ENCODE assay signal across 8 cellular contexts in genomic region chr4:109921384-109921808, GRCh38. TPM values are rescaled to one million over a fixed set of nuclear protein-coding genes. Genes with fewer than 3 reads are reported as not detected.
DNase-seq lines count a peak whose midpoint lies in the region; ATAC-seq, FAIRE-seq and TF ChIP-seq lines count a peak whose summit lies in the region.

No MANE protein-coding gene starts in this region.

- TF ChIP-seq RAD21 in H1 (IDR thresholded peaks at IDR 0.05 in 1 of 2, conservative IDR thresholded peaks at IDR 0.05 in 1 of 2; ENCODE audit: low read depth in 2 of 2, low read length in 2 of 2) (no peak), neural cell (conservative IDR thresholded peaks at IDR 0.05) (no peak)

- no peak for TF ChIP-seq POLR2A in H1 (IDR thresholded peaks at IDR 0.05; ENCODE audit: control extremely low read depth in 1 of 2, low read depth in 2 of 2, low read length in 2 of 2)
- no peak for TF ChIP-seq POLR2A in spleen (IDR thresholded peaks at IDR 0.05)

- intact Hi-C loops in spleen (cut with DNase I; ENCODE audit: low total_unique reads), result no loop called here

- H3K27me3 ChIP-seq in BJ (ENCODE audit: control insufficient read depth, insufficient read depth, low read length) (no peaks in the 10 kb centered on the region), MG63 (no peaks in the 10 kb centered on the region), H1 (replicated peaks in 1 of 4; ENCODE audit: control insufficient read depth in 3 of 4, extremely low read depth in 1 of 4, insufficient read depth in 3 of 4, low read length in 3 of 4) (no peaks in the 10 kb centered on the region), neural cell (ENCODE audit: insufficient read depth, low read depth, low read length) (no peaks in the 10 kb centered on the region), spleen (replicated peaks in 1 of 7) (no peaks in the 10 kb centered on the region)

- H2BK120ac ChIP-seq in H1 (replicated peaks; ENCODE audit: low read depth, low read length), result no peak overlapping the region

- H2BK12ac ChIP-seq in H1 (ENCODE audit: low read depth, low read length), result no peak overlapping the region

- H3K79me2 ChIP-seq in H1 (ENCODE audit: control insufficient read depth in 1 of 2, insufficient read depth in 2 of 2, low read length in 2 of 2), result no peaks in the 10 kb centered on the region
- no peaks in the 10 kb centered on the region for H3K79me2 ChIP-seq in neural cell (replicated peaks; ENCODE audit: insufficient read depth, low read length)

- H3K23ac ChIP-seq in H1 (ENCODE audit: insufficient read length), result no peak overlapping the region

- no peaks in the 10 kb centered on the region for H3K79me1 ChIP-seq in H1 (ENCODE audit: low read depth, low read length)

- H3K27ac ChIP-seq in H1 (ENCODE audit: low read depth, low read length), result no peak overlapping the region; the same call in 1 of the 2 replicates
- H3K27ac ChIP-seq in neural cell (ENCODE audit: low read length), result peak overlapping the region; percentile 35
- H3K27ac ChIP-seq in spleen, result no peak overlapping the region

- H4K91ac ChIP-seq in H1 (replicated peaks; ENCODE audit: insufficient read length, low read length), result no peak overlapping the region

- H4K20me1 ChIP-seq in H1 (replicated peaks in 1 of 2; ENCODE audit: control insufficient read depth in 1 of 2, insufficient read depth in 2 of 2, low read length in 2 of 2) (no peaks in the 10 kb centered on the region), neural cell (ENCODE audit: insufficient read depth) (no peaks in the 10 kb centered on the region)

- FAIRE-seq in H1 (lab: Jason Lieb, UNC), result peak; percentile 78

- CTCF ChIA-PET in BJ (lab: Yijun Ruan, JAX) (interaction anchor here (0.6 to 1.1 kb wide), 2 partner anchors 11 to 1787 kb away, joined by 4 read pairs; no protein-coding TSS in a partner anchor), H1 (lab: Charles Lee; ENCODE audit: partially characterized antibody) (interaction anchor here (0.6 to 0.7 kb wide), 2 partner anchors 95 to 1429 kb away, joined by 3 read pairs; no protein-coding TSS in a partner anchor)

- no peak overlapping the region for H3K4ac ChIP-seq in H1 (replicated peaks; ENCODE audit: insufficient read length, low read depth, low read length)

- no peak overlapping the region for H3K14ac ChIP-seq in H1 (ENCODE audit: insufficient read length)

- H3K9me3 ChIP-seq in MG63 (no peaks in the 10 kb centered on the region), H1 (ENCODE audit: insufficient read depth in 2 of 2, low read depth in 1 of 2, low read length in 1 of 2) (no peaks in the 10 kb centered on the region), neural cell (ENCODE audit: low read length) (no peaks in the 10 kb centered on the region), spleen (no peaks in the 10 kb centered on the region)

- H3K4me1 ChIP-seq in H1 (replicated peaks in 1 of 4; ENCODE audit: control insufficient read depth in 3 of 4, insufficient read depth in 4 of 4, low read length in 3 of 4), result no peaks in the 10 kb centered on the region
- H3K4me1 ChIP-seq in spleen, result no peaks in the 10 kb centered on the region

- H3K9ac ChIP-seq in H1 (replicated peaks in 1 of 4; ENCODE audit: extremely low read depth in 1 of 4, low read depth in 3 of 4, low read length in 3 of 4) (no peak overlapping the region), neural cell (ENCODE audit: low read length) (no peak overlapping the region)

- no peaks in the 10 kb centered on the region for H3K23me2 ChIP-seq in H1 (ENCODE audit: low read depth, low read length)

- peak; percentile 96 for DNase-seq in BJ (ENCODE audit: low read depth)
- DNase-seq in MG63, result peak; percentile 22
- no peak for DNase-seq in H1 (ENCODE audit: low read depth in 1 of 2, low spot score in 2 of 2)
- DNase-seq in spleen, result no peak
- no peak for DNase-seq in T-helper 9 cell

- no peak overlapping the region for H3K56ac ChIP-seq in H1 (replicated peaks; ENCODE audit: insufficient read length, low read depth, low read length)

- H2AFZ ChIP-seq in H1 (ENCODE audit: low read length), result no peak overlapping the region
- no peak overlapping the region for H2AFZ ChIP-seq in neural cell (ENCODE audit: low read depth, low read length)

- no peak overlapping the region for H3K4me2 ChIP-seq in H1 (ENCODE audit: insufficient read depth in 1 of 2, low read depth in 2 of 2, low read length in 2 of 2)
- no peak overlapping the region for H3K4me2 ChIP-seq in neural cell (ENCODE audit: low read length)

- H3K9me2 ChIP-seq in neural cell (ENCODE audit: insufficient read depth, low read length), result no peaks in the 10 kb centered on the region

- no peak overlapping the region for H2BK5ac ChIP-seq in H1 (ENCODE audit: low read depth, low read length)

- H2BK15ac ChIP-seq in H1 (ENCODE audit: low read length), result no peak overlapping the region

- no peak for TF ChIP-seq CTCF in BJ (IDR thresholded peaks at IDR 0.05; ENCODE audit: insufficient read depth, low read depth, low read length)
- no peak for TF ChIP-seq CTCF in H1 (IDR thresholded peaks at IDR 0.05; ENCODE audit: control extremely low read depth in 1 of 3, insufficient read depth in 1 of 3, low read depth in 1 of 3, low read length in 3 of 3)
- TF ChIP-seq CTCF in neural cell (IDR thresholded peaks at IDR 0.05; ENCODE audit: poor library complexity, severe bottlenecking), result peak; percentile 36
- no peak for TF ChIP-seq CTCF in spleen (IDR thresholded peaks at IDR 0.05 in 8 of 11, conservative IDR thresholded peaks at IDR 0.05 in 3 of 11)

- no peaks in the 10 kb centered on the region for H3K36me3 ChIP-seq in BJ (ENCODE audit: control insufficient read depth, insufficient read depth, low read length)
- H3K36me3 ChIP-seq in MG63, result no peaks in the 10 kb centered on the region
- no peaks in the 10 kb centered on the region for H3K36me3 ChIP-seq in H1 (ENCODE audit: control insufficient read depth in 2 of 4, insufficient read depth in 4 of 4, low read length in 3 of 4)
- no peaks in the 10 kb centered on the region for H3K36me3 ChIP-seq in neural cell (ENCODE audit: insufficient read depth, low read length)
- no peaks in the 10 kb centered on the region for H3K36me3 ChIP-seq in spleen

- TF ChIP-seq EP300 in H1 (IDR thresholded peaks at IDR 0.05; ENCODE audit: borderline replicate concordance in 1 of 2, low read depth in 2 of 2, low read length in 2 of 2), result no peak
- no peak for TF ChIP-seq EP300 in neural cell (conservative IDR thresholded peaks at IDR 0.05; ENCODE audit: poor library complexity, severe bottlenecking)

- H3K4me3 ChIP-seq in BJ (ENCODE audit: low read depth, low read length) (no peak overlapping the region), MG63 (no peak overlapping the region), H1 (ENCODE audit: extremely low read depth in 1 of 4, insufficient read depth in 2 of 4, low read depth in 3 of 4, low read length in 4 of 4) (no peak overlapping the region), neural cell (ENCODE audit: low read length) (peak overlapping the region; percentile 35), spleen (no peak overlapping the region)

- no peak overlapping the region for H2BK20ac ChIP-seq in H1 (ENCODE audit: low read length)

- 95% methylated on average over 1 of the region's 1 CpG; no CpG with 5 or more reads in 1 of the 2 experiments for WGBS in H1 (ENCODE audit: extremely low coverage in 1 of 2, insufficient coverage in 1 of 2, insufficient read length in 1 of 2, insufficient replicate concordance in 2 of 2, low coverage in 1 of 2, low lambda C conversion rate in 2 of 2, missing lambda C conversion rate in 1 of 2), 2 experiments
- 76 to 82% (median 78%) methylated on average over 1 of the region's 1 CpG for WGBS in spleen, 5 donors

- POLR2A ChIA-PET in BJ (lab: Charles Lee) (no interaction called here), H1 (lab: Charles Lee; ENCODE audit: partially characterized antibody) (no interaction called here)

- H2AK5ac ChIP-seq in H1 (ENCODE audit: low read depth, low read length), result no peak overlapping the region

- no peak overlapping the region for H3K18ac ChIP-seq in H1 (ENCODE audit: extremely low read depth, low read length)

- no peaks in the 10 kb centered on the region for H3F3A ChIP-seq in neural cell (ENCODE audit: insufficient read depth, low read length, poor library complexity, severe bottlenecking)

- no peak for ATAC-seq in HG03432 (IDR thresholded peaks at IDR 0.05; ENCODE audit: unreplicated experiment)
- no peak for ATAC-seq in GM21381 (IDR thresholded peaks at IDR 0.05; ENCODE audit: unreplicated experiment)

- no peak overlapping the region for H4K8ac ChIP-seq in H1 (ENCODE audit: extremely low read depth, insufficient read depth, low read length)

- H4K5ac ChIP-seq in H1 (ENCODE audit: insufficient read length, low read depth, low read length), result no peak overlapping the region

TF ChIP-seq in H1, 55 proteins besides CTCF, POLR2A, EP300 and RAD21 (continues in another document):
- no peak for TF ChIP-seq JUND (IDR thresholded peaks at IDR 0.05; ENCODE audit: low read length)
- peak; percentile 40; the same call in 1 of the 2 replicates for TF ChIP-seq TEAD4 (IDR thresholded peaks at IDR 0.05; ENCODE audit: low read depth, low read length)
- TF ChIP-seq ASH2L (IDR thresholded peaks at IDR 0.05; ENCODE audit: low read length), result no peak

TF ChIP-seq in neural cell, 6 proteins besides CTCF, POLR2A, EP300 and RAD21 (continues in another document):
- TF ChIP-seq MXI1 (conservative IDR thresholded peaks at IDR 0.05; ENCODE audit: poor library complexity, severe bottlenecking) (peak; percentile 90), SMC3 (conservative IDR thresholded peaks at IDR 0.05; ENCODE audit: poor library complexity) (no peak)

RNA-seq across cellular contexts. Expression of gene EGF, which starts 8.7 kb away (rescaled TPM):
- polyA plus RNA-seq in BJ (2011; rRNA removed) (2.1 and 3.2 TPM in 2 replicates), H1 (2011; rRNA removed) (1.5 and 2.4 TPM in 2 replicates), neural cell (not detected in 2 replicates), spleen (under 1 TPM in 2 of 3 donors, not detected in 1; 0.03 to 0.17 TPM)
- 0.93 and 3.0 TPM in 2 replicates for polyA minus RNA-seq in BJ (2011; rRNA and poly(A)+ RNA removed)
- total RNA-seq in MG63 (2014; rRNA removed; shearing (Covaris generic); ENCODE audit: low replicate concordance), result 0.20 and 0.63 TPM in 2 replicates
- total RNA-seq in H1 (2021; fragmentation: NEBNext Ultra II Directional; extraction: Animal tissue kit (Norgen Biotek cat#: 25700)), result 1.4 and 2.6 TPM in 2 replicates
- polyA plus RNA-seq in H1 (2011; cell fraction: cytosol; rRNA removed), result 2.1 TPM
- 4.2 TPM for polyA plus RNA-seq in H1 (2011; cell fraction: nucleus; rRNA removed)
- polyA plus RNA-seq in H1 (2012, experiment 1 of 2), result 1.4 to 2.5 TPM (median 1.9 TPM) in 4 replicates
- polyA plus RNA-seq in H1 (2012, experiment 2 of 2), result 0.08 TPM
- 2.8 TPM for polyA plus RNA-seq in H1 (2013, experiment 1 of 2)
- 1.9 TPM for polyA plus RNA-seq in H1 (2013, experiment 2 of 2)
- 3.2 and 4.1 TPM in 2 replicates for polyA minus RNA-seq in H1 (2011; rRNA and poly(A)+ RNA removed)
- polyA minus RNA-seq in H1 (2011; cell fraction: cytosol; rRNA and poly(A)+ RNA removed), result 3.7 TPM
- polyA minus RNA-seq in H1 (2011; cell fraction: nucleus; rRNA and poly(A)+ RNA removed), result 4.3 TPM
- 0.58 and 0.73 TPM in 2 replicates for polyA minus RNA-seq in neural cell
- total RNA-seq in spleen, result 1 to 10 TPM in 4 of 7 donors, under 1 TPM in 3; 0.54 to 2.5 (median 1.0) TPM

Comparison
In these comparisons a context has a peak if more than half of its experiments do, and no peak if none do; other contexts are left out.
1. DNase-seq: peak in BJ (single experiment) and MG63 (single experiment); none in H1 (0 of 2), spleen (single experiment) and T-helper 9 cell (single experiment).